20 cellular contexts compared by ENCODE assay signal in genomic region chr21:26157842-26158241, GRCh38. TPM values are rescaled to one million over a fixed set of nuclear protein-coding genes. Genes with fewer than 3 reads are reported as not detected.
DNase-seq lines count a peak whose midpoint lies in the region; ATAC-seq and TF ChIP-seq lines count a peak whose summit lies in the region.
"Had no signal": no experiment of that assay in that cellular context is flagged by ENCODE, and none has a peak within 500 bp of the region (broad histone marks: within the 10 kb centered on the region; RNA-seq: fewer than 3 reads in every experiment).

No MANE protein-coding gene starts in this region.

- DNase-seq in CD8-positive, alpha-beta T cell = no peak
- DNase-seq in HFFc6 = no peak
- DNase-seq in epithelial cell of prostate (ENCODE audit: low read depth, low spot score) = no peak
- no peak for DNase-seq in nephron progenitor cell
- no peak for DNase-seq in activated CD8-positive, alpha-beta T cell treated with anti-CD3 and anti-CD28 coated beads, Interleukin-2, amount 10 ng/mL, durations not matched to agents 7 days and 5 days
- DNase-seq in NCI-H1092 (lab: John Stamatoyannopoulos, UW) = no peak
- DNase-seq: activated CD4-positive, alpha-beta T cell treated with anti-CD3 and anti-CD28 coated beads for 1 hour; activated CD8-positive, alpha-beta memory T cell treated with anti-CD3 and anti-CD28 coated beads, Interleukin-2, amount 50 U/mL, for 4 hours; activated gamma-delta T cell; dermis blood vessel endothelial cell; foreskin melanocyte; KG1; left cardiac atrium; NCI-H2029; right cardiac atrium; T1000; testis had no signal

- intact Hi-C loops in CD8-positive, alpha-beta T cell (cut with DNase I, micrococcal nuclease) = no loop called here

- no peaks in the 10 kb centered on the region for H3K4me1 ChIP-seq in CD8-positive, alpha-beta T cell (ENCODE audit: insufficient read depth, low read length)
- H3K4me1 ChIP-seq: testis had no signal

- no peak overlapping the region for H3K27ac ChIP-seq in CD8-positive, alpha-beta T cell (ENCODE audit: low read depth, low read length)
- peak overlapping the region; percentile 40 for H3K27ac ChIP-seq in epithelial cell of prostate
- H3K27ac ChIP-seq: testis had no signal

- H3K27me3 ChIP-seq in CD8-positive, alpha-beta T cell (ENCODE audit: insufficient read depth, low read length) = no peaks in the 10 kb centered on the region
- H3K27me3 ChIP-seq: testis had no signal

- POLR2A ChIA-PET in CD8-positive, alpha-beta T cell (lab: Charles Lee) = interaction anchor here (0.7 kb wide), 1 partner anchor 255 kb away, joined by 3 read pairs; no protein-coding TSS in a partner anchor
- POLR2A ChIA-PET in activated CD8-positive, alpha-beta T cell treated with anti-CD3 and anti-CD28 coated beads, Interleukin-2, amount 10 ng/mL, durations not matched to agents 7 days and 5 days (lab: Charles Lee) = no interaction called here

- no peak overlapping the region for H3K4me3 ChIP-seq in CD8-positive, alpha-beta T cell (ENCODE audit: low read depth, low read length)
- H3K4me3 ChIP-seq: HAP-1, testis had no signal

- no peaks in the 10 kb centered on the region for H3K36me3 ChIP-seq in CD8-positive, alpha-beta T cell (ENCODE audit: insufficient read depth, low read length)
- H3K36me3 ChIP-seq: HAP-1 had no signal

- H3K4me1 Mint-ChIP-seq in CD8-positive, alpha-beta T cell (ENCODE audit: low read depth) = peaks cover 16% of the 10 kb centered on the region
- H3K4me1 Mint-ChIP-seq in HFFc6 (ENCODE audit: low read depth) (peaks cover 67% of the 10 kb centered on the region), nephron progenitor cell (peaks cover 31% of the 10 kb centered on the region)
- H3K4me1 Mint-ChIP-seq in activated CD8-positive, alpha-beta T cell treated with anti-CD3 and anti-CD28 coated beads, Interleukin-2, amount 10 ng/mL, durations not matched to agents 7 days and 5 days (ENCODE audit: low read depth) = peaks cover 8% of the 10 kb centered on the region

- ATAC-seq in CD8-positive, alpha-beta T cell = no peak
- ATAC-seq in activated CD8-positive, alpha-beta T cell treated with anti-CD3 and anti-CD28 coated beads, Interleukin-2, amount 10 ng/mL, durations not matched to agents 7 days and 5 days = no peak
- ATAC-seq in GM18873 (IDR thresholded peaks at IDR 0.05; ENCODE audit: low FRiP score, unreplicated experiment) = no peak
- no peak for ATAC-seq in GM18505 (IDR thresholded peaks at IDR 0.05; ENCODE audit: unreplicated experiment)
- ATAC-seq: left cardiac atrium, right cardiac atrium had no signal

- CTCF ChIA-PET in CD8-positive, alpha-beta T cell (lab: Charles Lee) = interaction anchor here (1.4 to 1.8 kb wide), 2 partner anchors 11 to 13 kb away, joined by 4 to 7 read pairs; no protein-coding TSS in a partner anchor
- CTCF ChIA-PET in activated CD8-positive, alpha-beta T cell treated with anti-CD3 and anti-CD28 coated beads, Interleukin-2, amount 10 ng/mL, durations not matched to agents 7 days and 5 days (lab: Charles Lee) = interaction anchor here (0.9 to 1.1 kb wide), 3 partner anchors 9 to 13 kb away, joined by 4 to 7 read pairs (median 4); partner anchors contain the start of gene APP

- no peak for TF ChIP-seq CTCF in CD8-positive, alpha-beta T cell (IDR thresholded peaks at IDR 0.05)
- TF ChIP-seq CTCF in HFFc6 (IDR thresholded peaks at IDR 0.05) (no peak), nephron progenitor cell (IDR thresholded peaks at IDR 0.05) (no peak)

- no peaks in the 10 kb centered on the region for H3K9me3 Mint-ChIP-seq in CD8-positive, alpha-beta T cell
- H3K9me3 Mint-ChIP-seq in HFFc6 = no peaks in the 10 kb centered on the region
- peaks cover 34% of the 10 kb centered on the region for H3K9me3 Mint-ChIP-seq in nephron progenitor cell
- no peaks in the 10 kb centered on the region for H3K9me3 Mint-ChIP-seq in activated CD8-positive, alpha-beta T cell treated with anti-CD3 and anti-CD28 coated beads, Interleukin-2, amount 10 ng/mL, durations not matched to agents 7 days and 5 days (ENCODE audit: insufficient read depth)

- H3K27ac Mint-ChIP-seq in CD8-positive, alpha-beta T cell = peak overlapping the region; percentile 1
- H3K27ac Mint-ChIP-seq in HFFc6 (peak overlapping the region; percentile 69; the same call in 1 of the 2 replicates), nephron progenitor cell (peak overlapping the region; percentile 30)
- H3K27ac Mint-ChIP-seq in activated CD8-positive, alpha-beta T cell treated with anti-CD3 and anti-CD28 coated beads, Interleukin-2, amount 10 ng/mL, durations not matched to agents 7 days and 5 days = no peak overlapping the region

- TF ChIP-seq POLR2A in GM18505 (IDR thresholded peaks at IDR 0.05; ENCODE audit: borderline replicate concordance, extremely low read depth, insufficient read depth, insufficient read length) = no peak

- peaks cover 2% of the 10 kb centered on the region for H3K27me3 Mint-ChIP-seq in CD8-positive, alpha-beta T cell (ENCODE audit: low read depth)
- H3K27me3 Mint-ChIP-seq in HFFc6 (ENCODE audit: insufficient read depth) (no peaks in the 10 kb centered on the region), nephron progenitor cell (ENCODE audit: low read depth, poor library complexity) (no peaks in the 10 kb centered on the region)
- H3K27me3 Mint-ChIP-seq in activated CD8-positive, alpha-beta T cell treated with anti-CD3 and anti-CD28 coated beads, Interleukin-2, amount 10 ng/mL, durations not matched to agents 7 days and 5 days (ENCODE audit: low read depth) = no peaks in the 10 kb centered on the region

- H3K36me3 Mint-ChIP-seq in CD8-positive, alpha-beta T cell = no peaks in the 10 kb centered on the region
- H3K36me3 Mint-ChIP-seq in HFFc6 (ENCODE audit: low read depth) (0 out of 2 replicates have a peak, but pooled peaks cover 9% of the 10 kb centered on the region), nephron progenitor cell (ENCODE audit: low read depth) (peaks cover 86% of the 10 kb centered on the region)
- H3K36me3 Mint-ChIP-seq in activated CD8-positive, alpha-beta T cell treated with anti-CD3 and anti-CD28 coated beads, Interleukin-2, amount 10 ng/mL, durations not matched to agents 7 days and 5 days (ENCODE audit: low read depth) = no peaks in the 10 kb centered on the region

- H3K4me3 Mint-ChIP-seq in CD8-positive, alpha-beta T cell = no peak overlapping the region
- no peak overlapping the region for H3K4me3 Mint-ChIP-seq in HFFc6
- H3K4me3 Mint-ChIP-seq in nephron progenitor cell = no peak overlapping the region
- H3K4me3 Mint-ChIP-seq in activated CD8-positive, alpha-beta T cell treated with anti-CD3 and anti-CD28 coated beads, Interleukin-2, amount 10 ng/mL, durations not matched to agents 7 days and 5 days = no peak overlapping the region

- H3K9me3 ChIP-seq in CD8-positive, alpha-beta T cell (ENCODE audit: low read length) = no peaks in the 10 kb centered on the region
- H3K9me3 ChIP-seq: HAP-1, testis had no signal

RNA-seq across cellular contexts. Expression of gene APP, which starts 12.7 kb away (rescaled TPM):
- 10 to 100 TPM; 14.3 to 18.7 TPM for total RNA-seq in CD8-positive, alpha-beta T cell
- 100 to 1,000 TPM; 396 to 438 (median 425) TPM for total RNA-seq in HFFc6 (2021; fragmentation: NEBNext Ultra II Directional; extraction: Animal tissue kit (Norgen Biotek cat#: 25700))
- total RNA-seq in activated CD8-positive, alpha-beta T cell treated with anti-CD3 and anti-CD28 coated beads, Interleukin-2, amount 10 ng/mL, durations not matched to agents 7 days and 5 days = 10 to 100 TPM; 14.5 to 14.9 TPM

Comparison
In these comparisons a context has a peak if more than half of its experiments do, and no peak if none do; other contexts are left out.
1. RNA of gene APP, which starts 12.7 kb away (total RNA-seq): 396 to 438 TPM in HFFc6; 14.3 to 18.7 TPM in CD8-positive, alpha-beta T cell and 14.5 to 14.9 TPM in activated CD8-positive, alpha-beta T cell treated with anti-CD3 and anti-CD28 coated beads, Interleukin-2, amount 10 ng/mL, durations not matched to agents 7 days and 5 days; every median in the first group is over 10 times any median in the second.